1 cellular context compared by ENCODE assay signal in the genomic region with DNA sequence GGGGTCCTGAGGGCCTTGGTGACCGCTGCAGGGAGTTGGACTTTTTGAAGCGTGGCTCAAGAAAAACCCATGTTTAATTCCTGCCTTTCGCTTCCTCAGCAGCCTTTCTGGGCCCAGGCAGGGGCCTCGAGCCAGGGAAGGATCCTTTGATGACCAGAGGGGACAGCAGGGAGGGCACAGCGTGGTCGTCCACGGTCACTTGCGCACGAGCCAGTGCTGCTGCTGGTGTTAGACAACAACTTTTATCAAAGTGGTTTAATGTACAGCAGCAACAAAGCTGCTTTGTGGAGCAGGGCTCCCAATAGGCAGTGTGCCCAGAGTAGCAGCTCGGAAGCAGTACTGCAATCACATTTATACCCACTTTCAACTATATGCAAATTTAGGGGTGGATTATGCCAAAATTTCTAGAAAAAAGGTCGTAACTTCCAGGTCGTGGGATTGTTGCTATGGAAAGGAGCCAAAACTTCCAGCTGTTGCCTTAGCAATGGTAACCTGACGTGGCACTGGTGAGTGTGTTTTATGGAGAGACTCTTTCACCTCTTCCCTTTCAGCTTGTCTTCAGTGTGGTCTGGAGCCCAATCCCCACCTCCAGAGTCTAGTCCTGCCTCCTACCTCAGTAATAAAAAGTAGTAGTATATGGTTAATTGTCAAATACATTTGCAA.
TF ChIP-seq lines count a peak whose summit lies in the region.

No MANE protein-coding gene starts in this region.

TF ChIP-seq in K562, 482 proteins besides CTCF, POLR2A, EP300 and RAD21:
- TF ChIP-seq ATF1 (CRISPR knock-in tag; IDR thresholded peaks at IDR 0.05) = no peak
- TF ChIP-seq ATF1 (tag; IDR thresholded peaks at IDR 0.05) = no peak
- TF ChIP-seq NRF1 (conservative IDR thresholded peaks at IDR 0.05 in 1 of 2, IDR thresholded peaks at IDR 0.05 in 1 of 2) = 0 out of 4 replicates have a peak, but pooled peaks of 1 of the 2 experiments have one; percentile 19
- TF ChIP-seq RFX1 (IDR thresholded peaks at IDR 0.05) = peak; percentile 42
- TF ChIP-seq RCOR1 (IDR thresholded peaks at IDR 0.05; ENCODE audit: borderline replicate concordance in 1 of 2, low read depth in 2 of 2, low read length in 2 of 2) = no peak
